ENCODE assay signal across 36 cellular contexts in genomic region chrX:151710457-151710856, GRCh38. TPM values are rescaled to one million over a fixed set of nuclear protein-coding genes. Genes with fewer than 3 reads are reported as not detected.
"Had no signal": no experiment of that assay in that cellular context is flagged by ENCODE, and none has a peak within 500 bp of the region (broad histone marks: within the 10 kb centered on the region; RNA-seq: fewer than 3 reads in every experiment).

No MANE protein-coding gene starts in this region.

- H3K27me3 ChIP-seq: adrenal gland, body of pancreas, colonic mucosa, esophagus squamous epithelium, gastroesophageal sphincter, hepatocyte had no signal

- H3K4me2 ChIP-seq: hepatocyte had no signal

- H3K4me3 ChIP-seq: adrenal gland, body of pancreas, colonic mucosa, esophagus squamous epithelium, gastroesophageal sphincter, heart right ventricle, hepatocyte had no signal

- H3K9me3 ChIP-seq: adrenal gland, body of pancreas, colonic mucosa, esophagus squamous epithelium, gastroesophageal sphincter, heart right ventricle had no signal

- H3K36me3 ChIP-seq: adrenal gland, colonic mucosa, esophagus squamous epithelium, gastroesophageal sphincter, heart right ventricle, WERI-Rb-1 had no signal

- H3K4me1 ChIP-seq: adrenal gland, body of pancreas, colonic mucosa, esophagus squamous epithelium, gastroesophageal sphincter had no signal

- DNase-seq: activated B cell treated with CpG ODN at 0.5 μM for 24 hours; activated CD4-positive, alpha-beta T cell treated with anti-CD3 and anti-CD28 coated beads for 48 hours; activated CD4-positive, alpha-beta T cell treated with anti-CD3 and anti-CD28 coated beads, Interleukin-2, amount 50 U/mL, for 1 hour; activated CD4-positive, alpha-beta T cell treated with anti-CD3 and anti-CD28 coated beads, Interleukin-2, amount 50 U/mL, for 48 hours; activated CD8-positive, alpha-beta memory T cell treated with anti-CD3 and anti-CD28 coated beads for 24 hours; activated CD8-positive, alpha-beta T cell treated with anti-CD3 and anti-CD28 coated beads for 36 hours; activated effector memory CD4-positive, alpha-beta T cell treated with Interleukin-2 at 50 U/mL for 16 hours; activated gamma-delta T cell treated with Interleukin-2 at 50 U/mL for 16 hours; activated naive CD4-positive, alpha-beta T cell treated with Interleukin-2 at 50 U/mL for 16 hours; activated naive CD8-positive, alpha-beta T cell treated with anti-CD3 and anti-CD28 coated beads for 36 hours; activated naive CD8-positive, alpha-beta T cell treated with anti-CD3 and anti-CD28 coated beads, Interleukin-2, amount 50 U/mL, for 24 hours; activated T-cell treated with anti-CD3 and anti-CD28 coated beads, Interleukin-2, amount 50 U/mL, for 4 hours; adrenal gland; amygdala; body of pancreas; central memory CD4-positive, alpha-beta T cell; cerebellar nuclear complex; colonic mucosa; effector CD8-positive, alpha-beta T cell; esophagus squamous epithelium; foreskin melanocyte; heart right ventricle; T-helper 17 cell; T1000; WERI-Rb-1 had no signal

- H3K79me2 ChIP-seq: hepatocyte had no signal

- H3K27ac ChIP-seq: adrenal gland, body of pancreas, colonic mucosa, epithelial cell of prostate, esophagus squamous epithelium, gastroesophageal sphincter, hepatocyte, WERI-Rb-1 had no signal

- H2AFZ ChIP-seq: hepatocyte had no signal

- ATAC-seq: activated CD4-positive, CD25-positive, alpha-beta regulatory T cell treated with anti-CD3 and anti-CD28 coated beads, Interleukin-2, amount 50 U/mL, for 24 hours; activated CD8-positive, alpha-beta T cell treated with anti-CD3 and anti-CD28 coated beads for 36 hours; activated naive CD8-positive, alpha-beta T cell treated with anti-CD3 and anti-CD28 coated beads, Interleukin-2, amount 50 U/mL, for 24 hours; activated T-cell treated with anti-CD3 and anti-CD28 coated beads, Interleukin-2, amount 50 U/mL, for 4 hours; activated T-helper 17 cell treated with anti-CD3 and anti-CD28 coated beads, Interleukin-2, amount 50 U/mL, for 72 hours; body of pancreas; gastroesophageal sphincter; T-helper 17 cell had no signal

RNA-seq across cellular contexts. Expression of gene FATE1, which starts 5.4 kb away (rescaled TPM):
- total RNA-seq: activated B cell treated with CpG ODN at 0.5 μM for 24 hours; activated CD8-positive, alpha-beta T cell treated with anti-CD3 and anti-CD28 coated beads for 36 hours; activated naive CD8-positive, alpha-beta T cell treated with anti-CD3 and anti-CD28 coated beads for 36 hours; activated T-cell treated with anti-CD3 and anti-CD28 coated beads, Interleukin-2, amount 50 U/mL, for 4 hours; activated T-helper 17 cell treated with anti-CD3 and anti-CD28 coated beads, Interleukin-2, amount 50 U/mL, for 72 hours; aorta; body of pancreas; colonic mucosa; dermis microvascular lymphatic vessel endothelial cell; endothelial cell of umbilical vein; esophagus squamous epithelium; fibroblast of villous mesenchyme; hepatocyte; T-helper 17 cell had no signal
- polyA plus RNA-seq: aorta, endothelial cell of umbilical vein, esophagus, hepatocyte had no signal

RNA-seq across cellular contexts. Expression of gene PRRG3, which starts 15.2 kb away (rescaled TPM):
- total RNA-seq: activated B cell treated with CpG ODN at 0.5 μM for 24 hours; activated CD8-positive, alpha-beta T cell treated with anti-CD3 and anti-CD28 coated beads for 36 hours; activated naive CD8-positive, alpha-beta T cell treated with anti-CD3 and anti-CD28 coated beads for 36 hours; activated T-cell treated with anti-CD3 and anti-CD28 coated beads, Interleukin-2, amount 50 U/mL, for 4 hours; activated T-helper 17 cell treated with anti-CD3 and anti-CD28 coated beads, Interleukin-2, amount 50 U/mL, for 72 hours; dermis microvascular lymphatic vessel endothelial cell; endothelial cell of umbilical vein; fibroblast of villous mesenchyme; T-helper 17 cell had no signal
- polyA plus RNA-seq: aorta, endothelial cell of umbilical vein had no signal

RNA-seq across cellular contexts. Expression of gene CNGA2, which starts 24.1 kb away (rescaled TPM):
- total RNA-seq: activated B cell treated with CpG ODN at 0.5 μM for 24 hours; activated CD8-positive, alpha-beta T cell treated with anti-CD3 and anti-CD28 coated beads for 36 hours; activated naive CD8-positive, alpha-beta T cell treated with anti-CD3 and anti-CD28 coated beads for 36 hours; activated T-cell treated with anti-CD3 and anti-CD28 coated beads, Interleukin-2, amount 50 U/mL, for 4 hours; activated T-helper 17 cell treated with anti-CD3 and anti-CD28 coated beads, Interleukin-2, amount 50 U/mL, for 72 hours; adrenal gland; aorta; body of pancreas; colonic mucosa; dermis microvascular lymphatic vessel endothelial cell; endothelial cell of umbilical vein; esophagus squamous epithelium; fibroblast of villous mesenchyme; gastroesophageal sphincter; glomerular endothelial cell; heart right ventricle; hepatocyte; T-helper 17 cell had no signal
- polyA plus RNA-seq: adrenal gland, aorta, endothelial cell of umbilical vein, esophagus, heart right ventricle, hepatocyte had no signal
